Comparison of ENCODE assay signal across 19 cellular contexts in genomic region chr2:29910960-29911359, GRCh38. TPM values are rescaled to one million over a fixed set of nuclear protein-coding genes. Genes with fewer than 3 reads are reported as not detected.
DNase-seq lines count a peak whose midpoint lies in the region; ATAC-seq and TF ChIP-seq lines count a peak whose summit lies in the region.
"Had no signal": no experiment of that assay in that cellular context is flagged by ENCODE, and none has a peak within 500 bp of the region (broad histone marks: within the 10 kb centered on the region; RNA-seq: fewer than 3 reads in every experiment).

No MANE protein-coding gene starts in this region.

- POLR2A ChIA-PET in SK-N-SH (lab: Yijun Ruan, JAX): no interaction called here

- no peak overlapping the region for H2AK5ac ChIP-seq in trophoblast cell (ENCODE audit: low read length)

- ATAC-seq in SK-N-SH treated with all-trans-retinoic acid at 6 μM for 48 hours: no peak
- no peak for ATAC-seq in HG03097 (IDR thresholded peaks at IDR 0.05; ENCODE audit: low FRiP score, unreplicated experiment)

- no peak overlapping the region for H4K8ac ChIP-seq in trophoblast cell (ENCODE audit: low read depth, low read length)

- no peaks in the 10 kb centered on the region for H3K79me1 ChIP-seq in trophoblast cell (ENCODE audit: low read length)

- WGBS in SK-N-SH (ENCODE audit: low lambda C conversion rate): 15% methylated on average over 1 of the region's 1 CpG
- WGBS in trophoblast cell (ENCODE audit: extremely low coverage, insufficient coverage, insufficient read length): no CpG with 5 or more reads among the region's 1 CpG

- H3K9ac ChIP-seq in SK-N-SH (no peak overlapping the region), trophoblast cell (ENCODE audit: low read length) (no peak overlapping the region)
- H3K9ac ChIP-seq: BLaER1 treated with 17β-estradiol and CSF1 and Interleukin-3, amounts not matched to agents 10 nM and 100 nM had no signal

- H3K4me1 ChIP-seq in SK-N-SH (ENCODE audit: control insufficient read depth in 1 of 2, insufficient read depth in 2 of 2, low read depth in 1 of 2, low read length in 1 of 2) (peaks cover 0 to 29% of the 10 kb centered on the region in 2 experiments; a peak in 2 of 4 replicates), trophoblast cell (ENCODE audit: control insufficient read depth in 1 of 2, insufficient read depth in 2 of 2, low read length in 2 of 2) (no peaks in the 10 kb centered on the region)
- H3K4me1 ChIP-seq: HAP-1 had no signal

- H3K36me3 ChIP-seq in SK-N-SH (replicated peaks in 1 of 2; ENCODE audit: control insufficient read depth in 1 of 2, insufficient read depth in 2 of 2, low read length in 1 of 2) (peaks cover 0 to 15% of the 10 kb centered on the region in 2 experiments), trophoblast cell (ENCODE audit: control insufficient read depth in 1 of 2, insufficient read depth in 2 of 2, low read length in 2 of 2) (no peaks in the 10 kb centered on the region)
- H3K36me3 ChIP-seq: BE2C; BLaER1 treated with 17β-estradiol and CSF1 and Interleukin-3, amounts not matched to agents 10 nM and 100 nM; HAP-1 had no signal

- no peak for TF ChIP-seq RAD21 in SK-N-SH (IDR thresholded peaks at IDR 0.05; ENCODE audit: low read length)

- no peak overlapping the region for H4K91ac ChIP-seq in trophoblast cell (ENCODE audit: low read depth, low read length)

- no peak overlapping the region for H4K12ac ChIP-seq in trophoblast cell (ENCODE audit: low read depth, low read length)

- H3K4me3 ChIP-seq in SK-N-SH (ENCODE audit: low read depth in 2 of 2, low read length in 1 of 2) (no peak overlapping the region), trophoblast cell (ENCODE audit: low read depth, low read length) (no peak overlapping the region)
- H3K4me3 ChIP-seq: BLaER1 treated with 17β-estradiol and CSF1 and Interleukin-3, amounts not matched to agents 10 nM and 100 nM; HAP-1 had no signal

- H3K9me3 ChIP-seq in SK-N-SH (no peaks in the 10 kb centered on the region), trophoblast cell (ENCODE audit: insufficient read depth, low read depth, low read length) (no peaks in the 10 kb centered on the region)
- H3K9me3 ChIP-seq: BE2C, HAP-1 had no signal

- H2BK5ac ChIP-seq in trophoblast cell (ENCODE audit: low read depth, low read length, poor library complexity): no peak overlapping the region

- H3K23ac ChIP-seq in trophoblast cell (ENCODE audit: low read length): no peak overlapping the region

- TF ChIP-seq CTCF in SK-N-SH (IDR thresholded peaks at IDR 0.05): no peak

- H3K4me2 ChIP-seq in SK-N-SH: no peak overlapping the region
- no peak overlapping the region for H3K4me2 ChIP-seq in trophoblast cell (ENCODE audit: low read length)
- H3K4me2 ChIP-seq: BLaER1 treated with 17β-estradiol and CSF1 and Interleukin-3, amounts not matched to agents 10 nM and 100 nM had no signal

- no peaks in the 10 kb centered on the region for H4K20me1 ChIP-seq in SK-N-SH (ENCODE audit: insufficient read depth)
- H4K20me1 ChIP-seq: BLaER1 treated with 17β-estradiol and CSF1 and Interleukin-3, amounts not matched to agents 10 nM and 100 nM had no signal

- H3K27ac ChIP-seq in SK-N-SH (ENCODE audit: low read depth in 2 of 2, low read length in 1 of 2) (no peak overlapping the region), trophoblast cell (ENCODE audit: low read depth, low read length) (no peak overlapping the region)
- H3K27ac ChIP-seq: 22Rv1; BLaER1 treated with 17β-estradiol and CSF1 and Interleukin-3, amounts not matched to agents 10 nM and 100 nM had no signal

- no peak overlapping the region for H2AFZ ChIP-seq in SK-N-SH (ENCODE audit: low read depth)
- no peak overlapping the region for H2AFZ ChIP-seq in trophoblast cell (ENCODE audit: insufficient read depth, low read length, poor library complexity)

- H2BK12ac ChIP-seq in trophoblast cell (ENCODE audit: low read length): no peak overlapping the region

- no peak overlapping the region for H3K18ac ChIP-seq in trophoblast cell (ENCODE audit: low read length)

- TF ChIP-seq EP300 in SK-N-SH (IDR thresholded peaks at IDR 0.05; ENCODE audit: borderline replicate concordance in 1 of 2, low read depth in 1 of 2, low read length in 1 of 2): no peak

- H2BK120ac ChIP-seq in trophoblast cell (ENCODE audit: insufficient read depth, low read length, poor library complexity): no peak overlapping the region

- H3K27me3 ChIP-seq in SK-N-SH (ENCODE audit: insufficient read depth): no peaks in the 10 kb centered on the region; the same call in 1 of the 2 replicates
- no peaks in the 10 kb centered on the region for H3K27me3 ChIP-seq in trophoblast cell (ENCODE audit: insufficient read depth, low read length)
- H3K27me3 ChIP-seq: BE2C; BLaER1 treated with 17β-estradiol and CSF1 and Interleukin-3, amounts not matched to agents 10 nM and 100 nM had no signal

- DNase-seq in SK-N-SH (no peak), iPS-NIHi11 (ENCODE audit: low spot score) (peak; percentile 13), trophoblast cell (no peak)
- DNase-seq: ACHN; AML-193; BE2C; CD4-positive, alpha-beta T cell; CD8-positive, alpha-beta memory T cell; DMS 273 treated with DMSO at 0.1 percent for 48 hours; DMS79 treated with DMSO at 0.1 percent for 48 hours; GF-D8; GOT3 had no signal

- no peaks in the 10 kb centered on the region for H3K9me2 ChIP-seq in SK-N-SH

- H3K79me2 ChIP-seq in SK-N-SH (ENCODE audit: insufficient read depth): no peaks in the 10 kb centered on the region
- no peaks in the 10 kb centered on the region for H3K79me2 ChIP-seq in trophoblast cell (ENCODE audit: control insufficient read depth, insufficient read depth, low read length, poor library complexity)

- CTCF ChIA-PET in SK-N-SH (lab: Yijun Ruan, JAX): interaction anchor here (1.2 to 5.3 kb wide), 2 partner anchors 11 to 161 kb away, joined by 3 to 41 read pairs; partner anchors contain the start of gene ALK

- H3K14ac ChIP-seq in trophoblast cell (ENCODE audit: low read length): no peak overlapping the region

- H3F3A ChIP-seq in SK-N-SH (replicated peaks; ENCODE audit: insufficient read depth): no peaks in the 10 kb centered on the region

- H3K4ac ChIP-seq in trophoblast cell (ENCODE audit: low read depth, low read length): no peak overlapping the region

TF ChIP-seq in SK-N-SH treated with all-trans-retinoic acid at 6 μM for 48 hours, 23 proteins besides CTCF, POLR2A, EP300 and RAD21 (continues in another document):
- no peak for TF ChIP-seq TCF4 (CRISPR knock-in tag; IDR thresholded peaks at IDR 0.05; ENCODE audit: borderline replicate concordance)
- TF ChIP-seq SNAI2 (CRISPR knock-in tag; IDR thresholded peaks at IDR 0.05): no peak
- no peak for TF ChIP-seq PPARA (CRISPR knock-in tag; IDR thresholded peaks at IDR 0.05; ENCODE audit: borderline replicate concordance)
- TF ChIP-seq ZFP30 (CRISPR knock-in tag; IDR thresholded peaks at IDR 0.05): no peak
- no peak for TF ChIP-seq TOX (CRISPR knock-in tag; IDR thresholded peaks at IDR 0.05; ENCODE audit: borderline replicate concordance)
- no peak for TF ChIP-seq GLIS3 (CRISPR knock-in tag; IDR thresholded peaks at IDR 0.05)
- TF ChIP-seq OSR1 (CRISPR knock-in tag; IDR thresholded peaks at IDR 0.05): no peak
- no peak for TF ChIP-seq ESRRG (CRISPR knock-in tag; IDR thresholded peaks at IDR 0.05)
- no peak for TF ChIP-seq ISL1 (CRISPR knock-in tag; IDR thresholded peaks at IDR 0.05)
- TF ChIP-seq CSRNP3 (CRISPR knock-in tag; IDR thresholded peaks at IDR 0.05): no peak

TF ChIP-seq in PFSK-1, 5 proteins besides CTCF, POLR2A, EP300 and RAD21:
- TF ChIP-seq TAF1 (IDR thresholded peaks at IDR 0.05; ENCODE audit: borderline replicate concordance, insufficient read depth, low read length) (no peak), FOXP2 (optimal IDR thresholded peaks at IDR 0.05; ENCODE audit: borderline replicate concordance, extremely low read depth, extremely low read length, insufficient read depth) (no peak), POLR2AphosphoS5 (IDR thresholded peaks at IDR 0.05; ENCODE audit: low read depth, low read length) (no peak), SIN3A (IDR thresholded peaks at IDR 0.05; ENCODE audit: borderline replicate concordance, insufficient read depth, low read length) (no peak)
- TF ChIP-seq, protein P1, sequence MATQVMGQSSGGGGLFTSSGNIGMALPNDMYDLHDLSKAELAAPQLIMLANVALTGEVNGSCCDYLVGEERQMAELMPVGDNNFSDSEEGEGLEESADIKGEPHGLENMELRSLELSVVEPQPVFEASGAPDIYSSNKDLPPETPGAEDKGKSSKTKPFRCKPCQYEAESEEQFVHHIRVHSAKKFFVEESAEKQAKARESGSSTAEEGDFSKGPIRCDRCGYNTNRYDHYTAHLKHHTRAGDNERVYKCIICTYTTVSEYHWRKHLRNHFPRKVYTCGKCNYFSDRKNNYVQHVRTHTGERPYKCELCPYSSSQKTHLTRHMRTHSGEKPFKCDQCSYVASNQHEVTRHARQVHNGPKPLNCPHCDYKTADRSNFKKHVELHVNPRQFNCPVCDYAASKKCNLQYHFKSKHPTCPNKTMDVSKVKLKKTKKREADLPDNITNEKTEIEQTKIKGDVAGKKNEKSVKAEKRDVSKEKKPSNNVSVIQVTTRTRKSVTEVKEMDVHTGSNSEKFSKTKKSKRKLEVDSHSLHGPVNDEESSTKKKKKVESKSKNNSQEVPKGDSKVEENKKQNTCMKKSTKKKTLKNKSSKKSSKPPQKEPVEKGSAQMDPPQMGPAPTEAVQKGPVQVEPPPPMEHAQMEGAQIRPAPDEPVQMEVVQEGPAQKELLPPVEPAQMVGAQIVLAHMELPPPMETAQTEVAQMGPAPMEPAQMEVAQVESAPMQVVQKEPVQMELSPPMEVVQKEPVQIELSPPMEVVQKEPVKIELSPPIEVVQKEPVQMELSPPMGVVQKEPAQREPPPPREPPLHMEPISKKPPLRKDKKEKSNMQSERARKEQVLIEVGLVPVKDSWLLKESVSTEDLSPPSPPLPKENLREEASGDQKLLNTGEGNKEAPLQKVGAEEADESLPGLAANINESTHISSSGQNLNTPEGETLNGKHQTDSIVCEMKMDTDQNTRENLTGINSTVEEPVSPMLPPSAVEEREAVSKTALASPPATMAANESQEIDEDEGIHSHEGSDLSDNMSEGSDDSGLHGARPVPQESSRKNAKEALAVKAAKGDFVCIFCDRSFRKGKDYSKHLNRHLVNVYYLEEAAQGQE (IDR thresholded peaks at IDR 0.05; ENCODE audit: insufficient read depth in 1 of 2, low read depth in 2 of 2, low read length in 2 of 2): peak; percentile 32 to 82; a peak in 2 of 4 replicates
TF ChIP-seq in PFSK-1: peak in this region for 1.

RNA-seq across cellular contexts. Expression of gene ALK, which starts 10.4 kb away (rescaled TPM):
- 0.30 and 0.55 TPM in 2 replicates for polyA plus RNA-seq in SK-N-SH (2012; rRNA removed)
- 0.22 and 0.62 TPM in 2 replicates for polyA plus RNA-seq in SK-N-SH (2012; cell fraction: cytosol; rRNA removed)
- polyA plus RNA-seq in SK-N-SH (2012; cell fraction: nucleus; rRNA removed): 0.32 and 0.77 TPM in 2 replicates
- polyA plus RNA-seq in PFSK-1 (2012; ENCODE audit: insufficient read length, low read depth): 0.19 TPM
- 0.22 and 0.24 TPM in 2 replicates for polyA plus RNA-seq in trophoblast cell (2013)
- polyA plus RNA-seq: CD14-positive monocyte; CD8-positive, alpha-beta memory T cell had no signal
